In the genomic region with DNA sequence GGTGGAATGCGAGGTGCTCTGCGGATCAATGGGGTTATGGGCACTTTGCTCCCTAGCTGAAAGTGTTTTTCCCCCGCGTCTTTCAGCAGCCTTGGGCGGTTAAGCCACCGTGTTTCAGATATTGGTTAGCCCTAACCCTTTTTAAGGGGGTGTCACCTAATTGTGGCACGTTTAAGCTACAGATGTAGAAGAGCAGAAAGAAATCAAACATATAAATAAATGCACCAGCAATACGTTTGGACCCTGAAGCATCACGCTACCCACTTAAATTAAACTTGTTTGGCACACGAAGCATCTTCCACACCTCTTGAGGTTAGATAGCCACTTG, we compare ENCODE assay signal across 8 cellular contexts. TPM values are rescaled to one million over a fixed set of nuclear protein-coding genes. Genes with fewer than 3 reads are reported as not detected.
DNase-seq lines count a peak whose midpoint lies in the region; ATAC-seq and TF ChIP-seq lines count a peak whose summit lies in the region.

No MANE protein-coding gene starts in this region.

- TF ChIP-seq CTCF in heart left ventricle (IDR thresholded peaks at IDR 0.05): no peak
- no peak for TF ChIP-seq CTCF in foreskin keratinocyte (conservative IDR thresholded peaks at IDR 0.05)
- TF ChIP-seq CTCF in gastrocnemius medialis (IDR thresholded peaks at IDR 0.05 in 4 of 5, conservative IDR thresholded peaks at IDR 0.05 in 1 of 5): no peak

- ATAC-seq in heart left ventricle (no peak), Right ventricle myocardium superior (ENCODE audit: poor library complexity) (no peak), foreskin keratinocyte (no peak), gastrocnemius medialis (no peak), GM19452 (IDR thresholded peaks at IDR 0.05; ENCODE audit: unreplicated experiment) (no peak)

- no peak for TF ChIP-seq POLR2A in heart left ventricle (IDR thresholded peaks at IDR 0.05)
- TF ChIP-seq POLR2A in gastrocnemius medialis (IDR thresholded peaks at IDR 0.05): no peak

- H3K36me3 ChIP-seq in heart left ventricle (peaks cover 0 to 39% (median 7%) of the 10 kb centered on the region in 9 donors), gastrocnemius medialis (no peaks in the 10 kb centered on the region)

- H3K4me1 ChIP-seq in heart left ventricle: peaks cover 0 to 40% (median 16%) of the 10 kb centered on the region in 12 donors
- H3K4me1 ChIP-seq in foreskin keratinocyte: peaks cover 18% of the 10 kb centered on the region
- H3K4me1 ChIP-seq in gastrocnemius medialis: peaks cover 17 to 22% of the 10 kb centered on the region in 2 donors

- WGBS in heart left ventricle, 4 donors: 0 to 3% (median 1%) methylated on average over 10 of the region's 10 CpGs

- peak overlapping the region; percentile 77 to 96 (median 82) for H3K4me3 ChIP-seq in heart left ventricle
- peak overlapping the region; percentile 85 to 93 (median 86) for H3K4me3 ChIP-seq in gastrocnemius medialis

- H3K9me3 ChIP-seq in heart left ventricle (no peaks in the 10 kb centered on the region), gastrocnemius medialis (no peaks in the 10 kb centered on the region)

- peak overlapping the region; percentile 70 to 97 (median 92) for H3K27ac ChIP-seq in heart left ventricle
- peak overlapping the region; percentile 85 for H3K27ac ChIP-seq in foreskin keratinocyte
- peak overlapping the region; percentile 93 to 97 (median 94) for H3K27ac ChIP-seq in gastrocnemius medialis

- H3K27me3 ChIP-seq in heart left ventricle (peaks cover 0 to 12% (median 0%) of the 10 kb centered on the region in 9 donors), foreskin keratinocyte (no peaks in the 10 kb centered on the region), gastrocnemius medialis (no peaks in the 10 kb centered on the region)

- intact Hi-C loops in heart left ventricle (cut with DNase I): loop anchor here (5.0 to 10.0 kb wide), 6 partner anchors 137 to 519 kb away; no protein-coding TSS in a partner anchor
- intact Hi-C loops in Right ventricle myocardium superior (cut with DNase I): loop anchor here (5.0 to 10.0 kb wide), 3 partner anchors 137 to 517 kb away; no protein-coding TSS in a partner anchor
- intact Hi-C loops in gastrocnemius medialis (cut with DNase I; ENCODE audit: low total_unique reads): loop anchor here (5.0 to 10.0 kb wide), 2 partner anchors 517 to 649 kb away; partner anchors contain the start of gene SRP19

- in situ Hi-C loops in gastrocnemius medialis (cut with MboI; ENCODE audit: low sequenced_read_pairs in 4 of 4): loop anchor here in 3 of 4 donors (25.0 kb wide), 2 partner anchors 477 to 527 kb away; partner anchors contain the start of gene DCP2 (in 2 of the 3)

- DNase-seq in heart left ventricle: no peak
- no peak for DNase-seq in Right ventricle myocardium superior
- peak; percentile 36 for DNase-seq in SW480 (ENCODE audit: low spot score)
- no peak for DNase-seq in foreskin keratinocyte
- DNase-seq in gastrocnemius medialis: no peak
- no peak for DNase-seq in foreskin melanocyte
- DNase-seq in activated CD4-positive, alpha-beta T cell treated with anti-CD3 and anti-CD28 coated beads, Interleukin-2, amount 50 U/mL, for 4 hours: no peak

RNA-seq across cellular contexts. Expression of gene YTHDC2, which starts 0.7 kb away (rescaled TPM):
- 10 to 100 TPM in 6 of 9 donors, 1 to 10 TPM in 3; 9.4 to 19.8 (median 15.1) TPM for total RNA-seq in heart left ventricle
- polyA plus RNA-seq in heart left ventricle: 1 to 10 TPM; 5.7 to 8.2 TPM
- total RNA-seq in Right ventricle myocardium superior: 12.9 TPM
- total RNA-seq in foreskin keratinocyte: 22.3 and 22.9 TPM in 2 replicates
- polyA plus RNA-seq in foreskin keratinocyte: 4.7 and 5.8 TPM in 2 replicates
- 10 to 100 TPM in 3 of 4 donors, 1 to 10 TPM in 1; 9.0 to 22.7 (median 15.3) TPM for total RNA-seq in gastrocnemius medialis

RNA-seq across cellular contexts. Expression of gene MCC, which starts 26.0 kb away (rescaled TPM):
- total RNA-seq in heart left ventricle (10 to 100 TPM; 14.9 to 33.8 (median 27.7) TPM), Right ventricle myocardium superior (29.4 TPM), foreskin keratinocyte (35.9 and 36.2 TPM in 2 replicates), gastrocnemius medialis (10 to 100 TPM in 2 of 4 donors, 1 to 10 TPM in 2; 6.8 to 11.9 (median 9.0) TPM)
- polyA plus RNA-seq in heart left ventricle (1 to 10 TPM; 6.1 to 8.0 TPM), foreskin keratinocyte (4.7 and 4.8 TPM in 2 replicates)
